ENCODE assay signal across 3 cellular contexts in the genomic region with DNA sequence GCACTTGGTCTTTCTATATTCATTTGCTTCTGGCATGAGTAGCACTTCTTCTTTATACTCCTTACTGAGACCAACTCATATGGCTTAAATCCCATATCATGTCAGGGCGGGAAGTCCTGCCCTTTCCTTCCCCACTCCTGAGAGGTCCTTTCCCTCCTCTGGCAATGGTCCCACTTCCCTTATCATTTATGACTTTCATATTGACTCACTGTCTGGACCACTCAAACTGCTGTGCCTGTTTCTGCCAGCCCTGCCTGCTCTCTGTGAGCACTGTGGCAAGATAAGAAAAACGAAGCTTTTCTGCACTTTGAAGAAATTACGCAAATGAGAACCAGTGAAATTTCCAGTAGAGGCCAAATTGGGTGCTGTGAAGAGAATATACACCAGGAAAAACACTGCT.
TF ChIP-seq lines count a peak whose summit lies in the region.

No MANE protein-coding gene starts in this region.

TF ChIP-seq in SK-N-SH, 30 proteins besides CTCF, POLR2A, EP300 and RAD21 (continued from another document):
- no peak for TF ChIP-seq TEAD4 (IDR thresholded peaks at IDR 0.05; ENCODE audit: borderline replicate concordance, insufficient read depth)
- TF ChIP-seq GATA2 (CRISPR knock-in tag; IDR thresholded peaks at IDR 0.05): peak; percentile 66
- TF ChIP-seq CHD2 (IDR thresholded peaks at IDR 0.05; ENCODE audit: low read length, partially characterized antibody): no peak
- TF ChIP-seq TCF12 (IDR thresholded peaks at IDR 0.05): 0 out of 2 replicates have a peak, but pooled peaks have one; percentile 15
- TF ChIP-seq FOSL2 (IDR thresholded peaks at IDR 0.05; ENCODE audit: borderline replicate concordance, low read depth): no peak
- no peak for TF ChIP-seq EZH2phosphoT487 (IDR thresholded peaks at IDR 0.05; ENCODE audit: borderline replicate concordance, low read depth)
- no peak for TF ChIP-seq ELF1 (IDR thresholded peaks at IDR 0.05)
- no peak for TF ChIP-seq TAF1 (IDR thresholded peaks at IDR 0.05; ENCODE audit: borderline replicate concordance, low read depth, low read length)
- TF ChIP-seq, protein P1, sequence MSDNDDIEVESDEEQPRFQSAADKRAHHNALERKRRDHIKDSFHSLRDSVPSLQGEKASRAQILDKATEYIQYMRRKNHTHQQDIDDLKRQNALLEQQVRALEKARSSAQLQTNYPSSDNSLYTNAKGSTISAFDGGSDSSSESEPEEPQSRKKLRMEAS (IDR thresholded peaks at IDR 0.05; ENCODE audit: low read depth): no peak
- no peak for TF ChIP-seq FOXM1 (IDR thresholded peaks at IDR 0.05; ENCODE audit: low read depth)
- TF ChIP-seq GABPA (IDR thresholded peaks at IDR 0.05; ENCODE audit: low read depth): no peak
- TF ChIP-seq RCOR1 (IDR thresholded peaks at IDR 0.05; ENCODE audit: low read length): peak; percentile 21; the same call in 1 of the 2 replicates
- TF ChIP-seq NFIC (IDR thresholded peaks at IDR 0.05; ENCODE audit: borderline replicate concordance): 0 out of 2 replicates have a peak, but pooled peaks have one; percentile 7
- TF ChIP-seq RFX5 (IDR thresholded peaks at IDR 0.05; ENCODE audit: low read length): no peak
- no peak for TF ChIP-seq SIN3A (IDR thresholded peaks at IDR 0.05; ENCODE audit: borderline replicate concordance, low read depth, low read length)
- TF ChIP-seq, protein P2, sequence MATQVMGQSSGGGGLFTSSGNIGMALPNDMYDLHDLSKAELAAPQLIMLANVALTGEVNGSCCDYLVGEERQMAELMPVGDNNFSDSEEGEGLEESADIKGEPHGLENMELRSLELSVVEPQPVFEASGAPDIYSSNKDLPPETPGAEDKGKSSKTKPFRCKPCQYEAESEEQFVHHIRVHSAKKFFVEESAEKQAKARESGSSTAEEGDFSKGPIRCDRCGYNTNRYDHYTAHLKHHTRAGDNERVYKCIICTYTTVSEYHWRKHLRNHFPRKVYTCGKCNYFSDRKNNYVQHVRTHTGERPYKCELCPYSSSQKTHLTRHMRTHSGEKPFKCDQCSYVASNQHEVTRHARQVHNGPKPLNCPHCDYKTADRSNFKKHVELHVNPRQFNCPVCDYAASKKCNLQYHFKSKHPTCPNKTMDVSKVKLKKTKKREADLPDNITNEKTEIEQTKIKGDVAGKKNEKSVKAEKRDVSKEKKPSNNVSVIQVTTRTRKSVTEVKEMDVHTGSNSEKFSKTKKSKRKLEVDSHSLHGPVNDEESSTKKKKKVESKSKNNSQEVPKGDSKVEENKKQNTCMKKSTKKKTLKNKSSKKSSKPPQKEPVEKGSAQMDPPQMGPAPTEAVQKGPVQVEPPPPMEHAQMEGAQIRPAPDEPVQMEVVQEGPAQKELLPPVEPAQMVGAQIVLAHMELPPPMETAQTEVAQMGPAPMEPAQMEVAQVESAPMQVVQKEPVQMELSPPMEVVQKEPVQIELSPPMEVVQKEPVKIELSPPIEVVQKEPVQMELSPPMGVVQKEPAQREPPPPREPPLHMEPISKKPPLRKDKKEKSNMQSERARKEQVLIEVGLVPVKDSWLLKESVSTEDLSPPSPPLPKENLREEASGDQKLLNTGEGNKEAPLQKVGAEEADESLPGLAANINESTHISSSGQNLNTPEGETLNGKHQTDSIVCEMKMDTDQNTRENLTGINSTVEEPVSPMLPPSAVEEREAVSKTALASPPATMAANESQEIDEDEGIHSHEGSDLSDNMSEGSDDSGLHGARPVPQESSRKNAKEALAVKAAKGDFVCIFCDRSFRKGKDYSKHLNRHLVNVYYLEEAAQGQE (IDR thresholded peaks at IDR 0.05; ENCODE audit: low read depth, low read length): no peak
- TF ChIP-seq SMC3 (IDR thresholded peaks at IDR 0.05; ENCODE audit: low read depth, low read length): no peak
- TF ChIP-seq YY1 (IDR thresholded peaks at IDR 0.05; ENCODE audit: low read depth): no peak

TF ChIP-seq in SK-N-SH treated with all-trans-retinoic acid at 6 μM for 48 hours, 23 proteins besides CTCF, POLR2A, EP300 and RAD21 (continued from another document and continues in another):
- TF ChIP-seq ZNF70 (CRISPR knock-in tag; IDR thresholded peaks at IDR 0.05) (no peak), SNAI2 (CRISPR knock-in tag; IDR thresholded peaks at IDR 0.05) (no peak), CSDC2 (CRISPR knock-in tag; IDR thresholded peaks at IDR 0.05) (no peak), ZNF8 (CRISPR knock-in tag; IDR thresholded peaks at IDR 0.05) (no peak), ZNF565 (CRISPR knock-in tag; conservative IDR thresholded peaks at IDR 0.05; ENCODE audit: low read depth) (no peak), GLIS3 (CRISPR knock-in tag; IDR thresholded peaks at IDR 0.05) (no peak), ISL1 (CRISPR knock-in tag; IDR thresholded peaks at IDR 0.05) (no peak), BACH2 (CRISPR knock-in tag; IDR thresholded peaks at IDR 0.05; ENCODE audit: borderline replicate concordance) (no peak), RARB (CRISPR knock-in tag; IDR thresholded peaks at IDR 0.05) (no peak), OSR1 (CRISPR knock-in tag; IDR thresholded peaks at IDR 0.05) (no peak), ZFP30 (CRISPR knock-in tag; IDR thresholded peaks at IDR 0.05) (no peak)
- TF ChIP-seq, protein P3, sequence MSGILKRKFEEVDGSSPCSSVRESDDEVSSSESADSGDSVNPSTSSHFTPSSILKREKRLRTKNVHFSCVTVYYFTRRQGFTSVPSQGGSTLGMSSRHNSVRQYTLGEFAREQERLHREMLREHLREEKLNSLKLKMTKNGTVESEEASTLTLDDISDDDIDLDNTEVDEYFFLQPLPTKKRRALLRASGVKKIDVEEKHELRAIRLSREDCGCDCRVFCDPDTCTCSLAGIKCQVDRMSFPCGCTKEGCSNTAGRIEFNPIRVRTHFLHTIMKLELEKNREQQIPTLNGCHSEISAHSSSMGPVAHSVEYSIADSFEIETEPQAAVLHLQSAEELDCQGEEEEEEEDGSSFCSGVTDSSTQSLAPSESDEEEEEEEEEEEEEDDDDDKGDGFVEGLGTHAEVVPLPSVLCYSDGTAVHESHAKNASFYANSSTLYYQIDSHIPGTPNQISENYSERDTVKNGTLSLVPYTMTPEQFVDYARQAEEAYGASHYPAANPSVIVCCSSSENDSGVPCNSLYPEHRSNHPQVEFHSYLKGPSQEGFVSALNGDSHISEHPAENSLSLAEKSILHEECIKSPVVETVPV (CRISPR knock-in tag; IDR thresholded peaks at IDR 0.05): no peak
- TF ChIP-seq, protein P4, sequence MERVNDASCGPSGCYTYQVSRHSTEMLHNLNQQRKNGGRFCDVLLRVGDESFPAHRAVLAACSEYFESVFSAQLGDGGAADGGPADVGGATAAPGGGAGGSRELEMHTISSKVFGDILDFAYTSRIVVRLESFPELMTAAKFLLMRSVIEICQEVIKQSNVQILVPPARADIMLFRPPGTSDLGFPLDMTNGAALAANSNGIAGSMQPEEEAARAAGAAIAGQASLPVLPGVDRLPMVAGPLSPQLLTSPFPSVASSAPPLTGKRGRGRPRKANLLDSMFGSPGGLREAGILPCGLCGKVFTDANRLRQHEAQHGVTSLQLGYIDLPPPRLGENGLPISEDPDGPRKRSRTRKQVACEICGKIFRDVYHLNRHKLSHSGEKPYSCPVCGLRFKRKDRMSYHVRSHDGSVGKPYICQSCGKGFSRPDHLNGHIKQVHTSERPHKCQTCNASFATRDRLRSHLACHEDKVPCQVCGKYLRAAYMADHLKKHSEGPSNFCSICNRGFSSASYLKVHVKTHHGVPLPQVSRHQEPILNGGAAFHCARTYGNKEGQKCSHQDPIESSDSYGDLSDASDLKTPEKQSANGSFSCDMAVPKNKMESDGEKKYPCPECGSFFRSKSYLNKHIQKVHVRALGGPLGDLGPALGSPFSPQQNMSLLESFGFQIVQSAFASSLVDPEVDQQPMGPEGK (CRISPR knock-in tag; IDR thresholded peaks at IDR 0.05; ENCODE audit: borderline replicate concordance): no peak
- TF ChIP-seq, protein P5, sequence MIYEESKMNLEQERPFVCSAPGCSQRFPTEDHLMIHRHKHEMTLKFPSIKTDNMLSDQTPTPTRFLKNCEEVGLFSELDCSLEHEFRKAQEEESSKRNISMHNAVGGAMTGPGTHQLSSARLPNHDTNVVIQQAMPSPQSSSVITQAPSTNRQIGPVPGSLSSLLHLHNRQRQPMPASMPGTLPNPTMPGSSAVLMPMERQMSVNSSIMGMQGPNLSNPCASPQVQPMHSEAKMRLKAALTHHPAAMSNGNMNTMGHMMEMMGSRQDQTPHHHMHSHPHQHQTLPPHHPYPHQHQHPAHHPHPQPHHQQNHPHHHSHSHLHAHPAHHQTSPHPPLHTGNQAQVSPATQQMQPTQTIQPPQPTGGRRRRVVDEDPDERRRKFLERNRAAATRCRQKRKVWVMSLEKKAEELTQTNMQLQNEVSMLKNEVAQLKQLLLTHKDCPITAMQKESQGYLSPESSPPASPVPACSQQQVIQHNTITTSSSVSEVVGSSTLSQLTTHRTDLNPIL (CRISPR knock-in tag; IDR thresholded peaks at IDR 0.05; ENCODE audit: low read depth): no peak

TF ChIP-seq in endothelial cell of umbilical vein, 7 proteins besides CTCF, POLR2A, EP300 and RAD21 (continued from another document):
- TF ChIP-seq JUN (IDR thresholded peaks at IDR 0.05; ENCODE audit: borderline replicate concordance, insufficient read depth, insufficient read length, low read depth) (peak; percentile 13), FOS (IDR thresholded peaks at IDR 0.05; ENCODE audit: borderline replicate concordance, insufficient read depth, low read length) (peak; percentile 81), EZH2 (IDR thresholded peaks at IDR 0.05; ENCODE audit: borderline replicate concordance, low read depth, low read length, severe bottlenecking) (no peak), POLR2AphosphoS5 (IDR thresholded peaks at IDR 0.05; ENCODE audit: insufficient read depth, low read depth, low read length) (peak; percentile 40), MYC (IDR thresholded peaks at IDR 0.05; ENCODE audit: low read depth, low read length) (no peak)
- TF ChIP-seq, protein P1 (IDR thresholded peaks at IDR 0.05; ENCODE audit: insufficient read depth, insufficient read length): no peak
